ENCODE assay signal across 15 cellular contexts in genomic region chrX:124086411-124086810, GRCh38.
DNase-seq lines count a peak whose midpoint lies in the region; ATAC-seq and TF ChIP-seq lines count a peak whose summit lies in the region.
"Had no signal": no experiment of that assay in that cellular context is flagged by ENCODE, and none has a peak within 500 bp of the region (broad histone marks: within the 10 kb centered on the region; RNA-seq: fewer than 3 reads in every experiment).

No MANE protein-coding gene starts in this region.

- peak; percentile 93 to 97 for ATAC-seq in activated naive CD4-positive, alpha-beta T cell treated with anti-CD3 and anti-CD28 coated beads, Interleukin-2, amount 50 U/mL, for 72 hours
- no peak for ATAC-seq in HG02678 (IDR thresholded peaks at IDR 0.05; ENCODE audit: unreplicated experiment)
- ATAC-seq: GM12878, HCT116 had no signal

- no peak for TF ChIP-seq CTCF in progenitor cell of endocrine pancreas (IDR thresholded peaks at IDR 0.05; ENCODE audit: unreplicated experiment)

- H3K27ac Mint-ChIP-seq in activated naive CD4-positive, alpha-beta T cell treated with anti-CD3 and anti-CD28 coated beads, Interleukin-2, amount 50 U/mL, for 72 hours: peak overlapping the region; percentile 78 to 81
- H3K27ac Mint-ChIP-seq in progenitor cell of endocrine pancreas: no peak overlapping the region

- no peaks in the 10 kb centered on the region for H3K4me1 Mint-ChIP-seq in progenitor cell of endocrine pancreas (ENCODE audit: low read depth)

- H3K36me3 Mint-ChIP-seq in activated naive CD4-positive, alpha-beta T cell treated with anti-CD3 and anti-CD28 coated beads, Interleukin-2, amount 50 U/mL, for 72 hours: peaks cover 7 to 18% of the 10 kb centered on the region in 2 donors
- peaks cover 28% of the 10 kb centered on the region for H3K36me3 Mint-ChIP-seq in progenitor cell of endocrine pancreas (ENCODE audit: insufficient read depth)

- no peaks in the 10 kb centered on the region for H3K9me3 Mint-ChIP-seq in activated naive CD4-positive, alpha-beta T cell treated with anti-CD3 and anti-CD28 coated beads, Interleukin-2, amount 50 U/mL, for 72 hours
- H3K9me3 Mint-ChIP-seq in progenitor cell of endocrine pancreas (ENCODE audit: low read depth): peaks cover 10% of the 10 kb centered on the region

- no peaks in the 10 kb centered on the region for H3K27me3 Mint-ChIP-seq in progenitor cell of endocrine pancreas

- DNase-seq in T follicular helper cell (ENCODE audit: low read depth) (peak; percentile 16), hypothalamus (lab: John Stamatoyannopoulos, UW) (no peak), progenitor cell of endocrine pancreas (ENCODE audit: low spot score, unreplicated experiment) (no peak)
- peak; percentile 35 for DNase-seq in activated CD4-positive, alpha-beta T cell treated with anti-CD3 and anti-CD28 coated beads for 48 hours
- peak in 1 of 2 donors; percentile 9 for DNase-seq in activated naive CD4-positive, alpha-beta T cell treated with anti-CD3 and anti-CD28 coated beads, Interleukin-2, amount 50 U/mL, for 72 hours (ENCODE audit: low spot score in 2 of 2)
- peak; percentile 3 to 17 for DNase-seq in stimulated activated CD4-positive, alpha-beta T cell treated with anti-CD3 and anti-CD28 coated beads, Interleukin-4, amount 100 ng/mL, for 48 hours (ENCODE audit: low read depth in 2 of 2)
- DNase-seq: C1 segment of cervical spinal cord, cerebellar nuclear complex, mammary epithelial cell, NCI-H1105, NCI-H345, transverse colon had no signal

- H3K4me3 Mint-ChIP-seq in progenitor cell of endocrine pancreas (ENCODE audit: low read depth): no peak overlapping the region

Comparison
In these comparisons a context has a peak if more than half of its experiments do, and no peak if none do; other contexts are left out.
1. DNase-seq: peak in T follicular helper cell (single experiment), activated CD4-positive, alpha-beta T cell treated with anti-CD3 and anti-CD28 coated beads for 48 hours (single experiment) and stimulated activated CD4-positive, alpha-beta T cell treated with anti-CD3 and anti-CD28 coated beads, Interleukin-4, amount 100 ng/mL, for 48 hours (2 of 2); none in hypothalamus (0 of 51) and progenitor cell of endocrine pancreas (single experiment).